ENCODE assay signal across 1 cellular context in genomic region chr16:11253995-11254912, GRCh38.
A peak's percentile ranks its signal among the peaks of the same experiment; 100 is the strongest.
TF ChIP-seq lines count a peak whose summit lies in the region.

No MANE protein-coding gene starts in this region.

TF ChIP-seq in K562, 482 proteins besides CTCF, POLR2A, EP300 and RAD21:
- 0 out of 2 replicates have a peak, but pooled peaks have one; percentile 29 for TF ChIP-seq ZNF311 (CRISPR knock-in tag; IDR thresholded peaks at IDR 0.05)
- TF ChIP-seq, protein P1, sequence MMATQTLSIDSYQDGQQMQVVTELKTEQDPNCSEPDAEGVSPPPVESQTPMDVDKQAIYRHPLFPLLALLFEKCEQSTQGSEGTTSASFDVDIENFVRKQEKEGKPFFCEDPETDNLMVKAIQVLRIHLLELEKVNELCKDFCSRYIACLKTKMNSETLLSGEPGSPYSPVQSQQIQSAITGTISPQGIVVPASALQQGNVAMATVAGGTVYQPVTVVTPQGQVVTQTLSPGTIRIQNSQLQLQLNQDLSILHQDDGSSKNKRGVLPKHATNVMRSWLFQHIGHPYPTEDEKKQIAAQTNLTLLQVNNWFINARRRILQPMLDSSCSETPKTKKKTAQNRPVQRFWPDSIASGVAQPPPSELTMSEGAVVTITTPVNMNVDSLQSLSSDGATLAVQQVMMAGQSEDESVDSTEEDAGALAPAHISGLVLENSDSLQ (IDR thresholded peaks at IDR 0.05): no peak
- TF ChIP-seq, protein P2, sequence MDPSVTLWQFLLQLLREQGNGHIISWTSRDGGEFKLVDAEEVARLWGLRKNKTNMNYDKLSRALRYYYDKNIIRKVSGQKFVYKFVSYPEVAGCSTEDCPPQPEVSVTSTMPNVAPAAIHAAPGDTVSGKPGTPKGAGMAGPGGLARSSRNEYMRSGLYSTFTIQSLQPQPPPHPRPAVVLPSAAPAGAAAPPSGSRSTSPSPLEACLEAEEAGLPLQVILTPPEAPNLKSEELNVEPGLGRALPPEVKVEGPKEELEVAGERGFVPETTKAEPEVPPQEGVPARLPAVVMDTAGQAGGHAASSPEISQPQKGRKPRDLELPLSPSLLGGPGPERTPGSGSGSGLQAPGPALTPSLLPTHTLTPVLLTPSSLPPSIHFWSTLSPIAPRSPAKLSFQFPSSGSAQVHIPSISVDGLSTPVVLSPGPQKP (CRISPR knock-in tag; IDR thresholded peaks at IDR 0.05): no peak
- TF ChIP-seq, protein P3, sequence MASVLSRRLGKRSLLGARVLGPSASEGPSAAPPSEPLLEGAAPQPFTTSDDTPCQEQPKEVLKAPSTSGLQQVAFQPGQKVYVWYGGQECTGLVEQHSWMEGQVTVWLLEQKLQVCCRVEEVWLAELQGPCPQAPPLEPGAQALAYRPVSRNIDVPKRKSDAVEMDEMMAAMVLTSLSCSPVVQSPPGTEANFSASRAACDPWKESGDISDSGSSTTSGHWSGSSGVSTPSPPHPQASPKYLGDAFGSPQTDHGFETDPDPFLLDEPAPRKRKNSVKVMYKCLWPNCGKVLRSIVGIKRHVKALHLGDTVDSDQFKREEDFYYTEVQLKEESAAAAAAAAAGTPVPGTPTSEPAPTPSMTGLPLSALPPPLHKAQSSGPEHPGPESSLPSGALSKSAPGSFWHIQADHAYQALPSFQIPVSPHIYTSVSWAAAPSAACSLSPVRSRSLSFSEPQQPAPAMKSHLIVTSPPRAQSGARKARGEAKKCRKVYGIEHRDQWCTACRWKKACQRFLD (CRISPR knock-in tag; IDR thresholded peaks at IDR 0.05): 0 out of 2 replicates have a peak, but pooled peaks have one; percentile 12
- TF ChIP-seq EP400 (IDR thresholded peaks at IDR 0.05): 0 out of 2 replicates have a peak, but pooled peaks have one; percentile 26
- TF ChIP-seq BCOR (IDR thresholded peaks at IDR 0.05): 0 out of 2 replicates have a peak, but pooled peaks have one; percentile 42
- no peak for TF ChIP-seq SMARCA5 (IDR thresholded peaks at IDR 0.05)
- TF ChIP-seq ZNF12 (CRISPR knock-in tag; IDR thresholded peaks at IDR 0.05): peak; percentile 14; the same call in 1 of the 2 replicates
- TF ChIP-seq, protein P4, sequence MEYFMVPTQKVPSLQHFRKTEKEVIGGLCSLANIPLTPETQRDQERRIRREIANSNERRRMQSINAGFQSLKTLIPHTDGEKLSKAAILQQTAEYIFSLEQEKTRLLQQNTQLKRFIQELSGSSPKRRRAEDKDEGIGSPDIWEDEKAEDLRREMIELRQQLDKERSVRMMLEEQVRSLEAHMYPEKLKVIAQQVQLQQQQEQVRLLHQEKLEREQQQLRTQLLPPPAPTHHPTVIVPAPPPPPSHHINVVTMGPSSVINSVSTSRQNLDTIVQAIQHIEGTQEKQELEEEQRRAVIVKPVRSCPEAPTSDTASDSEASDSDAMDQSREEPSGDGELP (CRISPR knock-in tag; IDR thresholded peaks at IDR 0.05; ENCODE audit: borderline replicate concordance): peak; percentile 21; the same call in 1 of the 2 replicates
- TF ChIP-seq RBM25 (IDR thresholded peaks at IDR 0.05; ENCODE audit: low read depth, low read length, severe bottlenecking): peak; percentile 56
- TF ChIP-seq LCOR (CRISPR knock-in tag; IDR thresholded peaks at IDR 0.05): peak; percentile 53; the same call in 1 of the 2 replicates
- TF ChIP-seq CHD1 (IDR thresholded peaks at IDR 0.05; ENCODE audit: low read length): peak; percentile 54
